Comparison of ENCODE assay signal across 1 cellular context in genomic region chr3:42906905-42907183, GRCh38.
TF ChIP-seq lines count a peak whose summit lies in the region.

No MANE protein-coding gene starts in this region.

TF ChIP-seq in H1, 55 proteins besides CTCF, POLR2A, EP300 and RAD21:
- TF ChIP-seq JUN (IDR thresholded peaks at IDR 0.05; ENCODE audit: low read depth, low read length) = no peak
- no peak for TF ChIP-seq BRCA1 (IDR thresholded peaks at IDR 0.05; ENCODE audit: low read depth, low read length)
- no peak for TF ChIP-seq CEBPB (IDR thresholded peaks at IDR 0.05; ENCODE audit: low read depth, low read length)
- TF ChIP-seq SRF (IDR thresholded peaks at IDR 0.05; ENCODE audit: low read depth, low read length) = no peak
- no peak for TF ChIP-seq JUND (IDR thresholded peaks at IDR 0.05; ENCODE audit: low read length)
- TF ChIP-seq ASH2L (IDR thresholded peaks at IDR 0.05; ENCODE audit: low read length) = no peak
- no peak for TF ChIP-seq RFX5 (IDR thresholded peaks at IDR 0.05; ENCODE audit: borderline replicate concordance, low read depth, low read length)
- TF ChIP-seq, protein P1, sequence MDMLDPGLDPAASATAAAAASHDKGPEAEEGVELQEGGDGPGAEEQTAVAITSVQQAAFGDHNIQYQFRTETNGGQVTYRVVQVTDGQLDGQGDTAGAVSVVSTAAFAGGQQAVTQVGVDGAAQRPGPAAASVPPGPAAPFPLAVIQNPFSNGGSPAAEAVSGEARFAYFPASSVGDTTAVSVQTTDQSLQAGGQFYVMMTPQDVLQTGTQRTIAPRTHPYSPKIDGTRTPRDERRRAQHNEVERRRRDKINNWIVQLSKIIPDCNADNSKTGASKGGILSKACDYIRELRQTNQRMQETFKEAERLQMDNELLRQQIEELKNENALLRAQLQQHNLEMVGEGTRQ (IDR thresholded peaks at IDR 0.05; ENCODE audit: low read length) = no peak
- TF ChIP-seq BACH1 (IDR thresholded peaks at IDR 0.05; ENCODE audit: low read length) = no peak
- TF ChIP-seq, protein P2, sequence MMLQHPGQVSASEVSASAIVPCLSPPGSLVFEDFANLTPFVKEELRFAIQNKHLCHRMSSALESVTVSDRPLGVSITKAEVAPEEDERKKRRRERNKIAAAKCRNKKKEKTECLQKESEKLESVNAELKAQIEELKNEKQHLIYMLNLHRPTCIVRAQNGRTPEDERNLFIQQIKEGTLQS (IDR thresholded peaks at IDR 0.05; ENCODE audit: insufficient read depth, low read depth, low read length) = no peak
- TF ChIP-seq SP2 (IDR thresholded peaks at IDR 0.05; ENCODE audit: low read length) = no peak
- TF ChIP-seq CHD1 (IDR thresholded peaks at IDR 0.05; ENCODE audit: low read depth, low read length) = no peak
- no peak for TF ChIP-seq TBP (IDR thresholded peaks at IDR 0.05; ENCODE audit: low read depth, low read length)
- TF ChIP-seq RXRA (IDR thresholded peaks at IDR 0.05; ENCODE audit: insufficient read depth, low read depth, low read length) = no peak
- TF ChIP-seq KDM1A (IDR thresholded peaks at IDR 0.05; ENCODE audit: borderline replicate concordance, low read length) = no peak
- no peak for TF ChIP-seq TCF12 (IDR thresholded peaks at IDR 0.05; ENCODE audit: low read depth, low read length)
- TF ChIP-seq EGR1 (IDR thresholded peaks at IDR 0.05; ENCODE audit: borderline replicate concordance, low read depth, low read length) = no peak
- TF ChIP-seq MAFK (IDR thresholded peaks at IDR 0.05; ENCODE audit: low read depth, low read length) = no peak
